21 cellular contexts compared by ENCODE assay signal in the genomic region with DNA sequence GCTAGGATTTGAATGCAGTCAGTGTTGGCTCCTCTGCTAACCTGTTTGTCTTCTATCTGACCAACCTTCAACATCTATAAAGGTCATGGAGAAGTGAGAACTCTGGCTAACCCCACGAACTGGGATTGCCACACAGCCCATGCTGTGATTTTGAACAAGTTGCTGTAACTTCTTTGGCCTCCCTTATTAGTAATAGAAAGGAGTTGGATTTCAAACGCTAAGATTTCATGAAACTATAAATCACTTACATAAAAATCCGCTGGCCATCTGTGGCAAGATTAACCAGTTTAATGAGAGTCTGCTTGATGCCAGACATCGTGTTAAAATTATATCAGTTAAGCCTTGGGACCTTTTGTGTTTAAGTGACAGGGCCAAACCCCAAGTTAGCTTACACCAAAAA. TPM values are rescaled to one million over a fixed set of nuclear protein-coding genes. Genes with fewer than 3 reads are reported as not detected.
"Had no signal": no experiment of that assay in that cellular context is flagged by ENCODE, and none has a peak within 500 bp of the region (broad histone marks: within the 10 kb centered on the region; RNA-seq: fewer than 3 reads in every experiment).

No MANE protein-coding gene starts in this region.

- H3K4me3 ChIP-seq: gastrocnemius medialis, heart right ventricle, lower lobe of right lung, psoas muscle, right atrium auricular region, stomach, suprapubic skin, tibial nerve had no signal

- H3K9me3 Mint-ChIP-seq: activated CD4-positive, alpha-beta memory T cell treated with anti-CD3 and anti-CD28 coated beads, Interleukin-2, amount 10 ng/mL, durations not matched to agents 7 days and 5 days; activated CD4-positive, alpha-beta T cell treated with anti-CD3 and anti-CD28 coated beads, Interleukin-2, amount 10 ng/mL, durations not matched to agents 24 days and 14 days; activated naive CD4-positive, alpha-beta T cell treated with anti-CD3 and anti-CD28 coated beads, Interleukin-2, amount 10 ng/mL, durations not matched to agents 7 days and 5 days; naive thymus-derived CD4-positive, alpha-beta T cell; stimulated activated memory B cell treated with anti-CD40 and anti-IgM and Interleukin-4, amounts not matched to agents 10 μg/mL and 1 μg/mL and 100 μg/mL, for 72 hours had no signal

- H3K4me1 ChIP-seq: gastrocnemius medialis, heart right ventricle, lower lobe of right lung, psoas muscle, right atrium auricular region, suprapubic skin, tibial nerve had no signal

- H3K4me1 Mint-ChIP-seq: activated CD4-positive, alpha-beta memory T cell treated with anti-CD3 and anti-CD28 coated beads, Interleukin-2, amount 10 ng/mL, durations not matched to agents 7 days and 5 days; activated CD4-positive, alpha-beta T cell treated with anti-CD3 and anti-CD28 coated beads, Interleukin-2, amount 10 ng/mL, durations not matched to agents 24 days and 14 days; activated naive CD4-positive, alpha-beta T cell treated with anti-CD3 and anti-CD28 coated beads, Interleukin-2, amount 10 ng/mL, durations not matched to agents 7 days and 5 days; naive thymus-derived CD4-positive, alpha-beta T cell; neural crest cell; stimulated activated memory B cell treated with anti-CD40 and anti-IgM and Interleukin-4, amounts not matched to agents 10 μg/mL and 1 μg/mL and 100 μg/mL, for 72 hours had no signal

- H3K9me3 ChIP-seq: gastrocnemius medialis, heart right ventricle, lower lobe of right lung, psoas muscle, right atrium auricular region, stomach, suprapubic skin, tibial nerve had no signal

- H3K27ac ChIP-seq: gastrocnemius medialis, heart right ventricle, lower lobe of right lung, psoas muscle, right atrium auricular region, stomach, suprapubic skin, tibial nerve had no signal

- ATAC-seq: activated CD4-positive, CD25-positive, alpha-beta regulatory T cell treated with anti-CD3 and anti-CD28 coated beads, Interleukin-2, amount 50 U/mL, for 24 hours; gastrocnemius medialis; heart right ventricle; left colon; lower lobe of right lung; naive thymus-derived CD4-positive, alpha-beta T cell; psoas muscle; stimulated activated memory B cell treated with anti-CD40 and anti-IgM and Interleukin-4, amounts not matched to agents 10 μg/mL and 1 μg/mL and 100 μg/mL, for 72 hours had no signal

- H3K36me3 ChIP-seq: gastrocnemius medialis, heart right ventricle, lower lobe of right lung, right atrium auricular region, stomach, suprapubic skin, tibial nerve had no signal

- H3K27me3 ChIP-seq: gastrocnemius medialis, right atrium auricular region, stomach, suprapubic skin, tibial nerve had no signal

- H3K4me3 Mint-ChIP-seq: activated CD4-positive, alpha-beta memory T cell treated with anti-CD3 and anti-CD28 coated beads, Interleukin-2, amount 10 ng/mL, durations not matched to agents 7 days and 5 days; activated CD4-positive, alpha-beta T cell treated with anti-CD3 and anti-CD28 coated beads, Interleukin-2, amount 10 ng/mL, durations not matched to agents 24 days and 14 days; activated naive CD4-positive, alpha-beta T cell treated with anti-CD3 and anti-CD28 coated beads, Interleukin-2, amount 10 ng/mL, durations not matched to agents 7 days and 5 days; naive thymus-derived CD4-positive, alpha-beta T cell; neural crest cell; stimulated activated memory B cell treated with anti-CD40 and anti-IgM and Interleukin-4, amounts not matched to agents 10 μg/mL and 1 μg/mL and 100 μg/mL, for 72 hours had no signal

- DNase-seq: activated CD4-positive, alpha-beta memory T cell treated with anti-CD3 and anti-CD28 coated beads, Interleukin-2, amount 10 ng/mL, durations not matched to agents 7 days and 5 days; activated CD4-positive, alpha-beta T cell treated with anti-CD3 and anti-CD28 coated beads, Interleukin-2, amount 10 ng/mL, durations not matched to agents 24 days and 14 days; activated effector memory CD4-positive, alpha-beta T cell treated with anti-CD3 and anti-CD28 coated beads, Interleukin-2, amount 50 U/mL, for 16 hours; activated naive CD4-positive, alpha-beta T cell treated with anti-CD3 and anti-CD28 coated beads, Interleukin-2, amount 10 ng/mL, durations not matched to agents 7 days and 5 days; cortex of kidney; gastrocnemius medialis; heart right ventricle; left colon; lower lobe of right lung; naive thymus-derived CD4-positive, alpha-beta T cell; psoas muscle; small intestine; stimulated activated CD4-positive, alpha-beta T cell treated with anti-CD3 and anti-CD28 coated beads, Interleukin-2, amount 100 ng/mL, for 24 hours; stomach had no signal

- H3K36me3 Mint-ChIP-seq: activated naive CD4-positive, alpha-beta T cell treated with anti-CD3 and anti-CD28 coated beads, Interleukin-2, amount 10 ng/mL, durations not matched to agents 7 days and 5 days; naive thymus-derived CD4-positive, alpha-beta T cell; stimulated activated memory B cell treated with anti-CD40 and anti-IgM and Interleukin-4, amounts not matched to agents 10 μg/mL and 1 μg/mL and 100 μg/mL, for 72 hours had no signal

- H3K27ac Mint-ChIP-seq: activated CD4-positive, alpha-beta memory T cell treated with anti-CD3 and anti-CD28 coated beads, Interleukin-2, amount 10 ng/mL, durations not matched to agents 7 days and 5 days; activated CD4-positive, alpha-beta T cell treated with anti-CD3 and anti-CD28 coated beads, Interleukin-2, amount 10 ng/mL, durations not matched to agents 24 days and 14 days; activated naive CD4-positive, alpha-beta T cell treated with anti-CD3 and anti-CD28 coated beads, Interleukin-2, amount 10 ng/mL, durations not matched to agents 7 days and 5 days; naive thymus-derived CD4-positive, alpha-beta T cell; stimulated activated memory B cell treated with anti-CD40 and anti-IgM and Interleukin-4, amounts not matched to agents 10 μg/mL and 1 μg/mL and 100 μg/mL, for 72 hours had no signal

RNA-seq across cellular contexts. Expression of a gene that starts 53.4 kb away (rescaled TPM):
- total RNA-seq: activated CD4-positive, alpha-beta memory T cell treated with anti-CD3 and anti-CD28 coated beads, Interleukin-2, amount 10 ng/mL, durations not matched to agents 7 days and 5 days; activated CD4-positive, alpha-beta T cell treated with anti-CD3 and anti-CD28 coated beads, Interleukin-2, amount 10 ng/mL, durations not matched to agents 24 days and 14 days; heart right ventricle; naive thymus-derived CD4-positive, alpha-beta T cell; neural crest cell; psoas muscle; right atrium auricular region; T-helper 2 cell treated with Interferon-gamma antibody and Interleukin-4, amounts not matched to agents 100 ng/mL and 5 ng/mL, for 36 hours; tibial nerve had no signal
- polyA plus RNA-seq: naive thymus-derived CD4-positive, alpha-beta T cell had no signal
